In genomic region chr1:52140633-52141512, GRCh38 we compare ENCODE assay signal across 8 cellular contexts. TPM values are rescaled to one million over a fixed set of nuclear protein-coding genes. Genes with fewer than 3 reads are reported as not detected.
DNase-seq lines count a peak whose midpoint lies in the region; FAIRE-seq and TF ChIP-seq lines count a peak whose summit lies in the region.

No MANE protein-coding gene starts in this region.

- peak overlapping the region; percentile 93 for H3K9ac ChIP-seq in GM23248
- peak overlapping the region; percentile 61 for H3K9ac ChIP-seq in endothelial cell of umbilical vein (replicated peaks; ENCODE audit: extremely low read depth, insufficient read depth, low read length)

- H3K4me3 ChIP-seq in GM23248 (peak overlapping the region; percentile 82), OCI-LY7 (ENCODE audit: low read depth, low read length, poor library complexity, severe bottlenecking) (peak overlapping the region; percentile 73), endothelial cell of umbilical vein (replicated peaks in 1 of 3; ENCODE audit: insufficient read depth in 1 of 3, low read depth in 1 of 3, low read length in 3 of 3) (no peak overlapping the region)

- H3K9me3 ChIP-seq in GM23248 (ENCODE audit: low read depth) (no peaks in the 10 kb centered on the region), OCI-LY7 (ENCODE audit: low read length) (no peaks in the 10 kb centered on the region), endothelial cell of umbilical vein (replicated peaks; ENCODE audit: control insufficient read depth, insufficient read depth, low read length) (no peaks in the 10 kb centered on the region)

- H3K27me3 Mint-ChIP-seq in progenitor cell of endocrine pancreas, result peaks cover 5% of the 10 kb centered on the region

- H3K4me1 ChIP-seq in GM23248 (ENCODE audit: insufficient read depth) (peaks cover 31% of the 10 kb centered on the region), OCI-LY7 (ENCODE audit: insufficient read depth, low read length, poor library complexity, severe bottlenecking) (peaks cover 35% of the 10 kb centered on the region), endothelial cell of umbilical vein (ENCODE audit: control insufficient read depth, extremely low read depth, insufficient read depth, low read length) (peaks cover 33% of the 10 kb centered on the region)

- no peaks in the 10 kb centered on the region for H3K27me3 ChIP-seq in GM23248 (replicated peaks; ENCODE audit: insufficient read depth)
- no peaks in the 10 kb centered on the region for H3K27me3 ChIP-seq in endothelial cell of umbilical vein (ENCODE audit: control insufficient read depth in 2 of 2, insufficient read depth in 2 of 2, low read length in 2 of 2)

- H2AFZ ChIP-seq in GM23248 (peak overlapping the region; percentile 97), OCI-LY7 (ENCODE audit: low read length) (peak overlapping the region; percentile 97), endothelial cell of umbilical vein (ENCODE audit: low read depth, low read length) (peak overlapping the region; percentile 59)

- peak overlapping the region; percentile 95 for H3K27ac Mint-ChIP-seq in progenitor cell of endocrine pancreas

- no peak for TF ChIP-seq CTCF in OCI-LY7 (conservative IDR thresholded peaks at IDR 0.05; ENCODE audit: low read length)
- no peak for TF ChIP-seq CTCF in endothelial cell of umbilical vein (IDR thresholded peaks at IDR 0.05; ENCODE audit: extremely low read depth in 1 of 2, insufficient read depth in 1 of 2, low read depth in 1 of 2, low read length in 2 of 2)
- TF ChIP-seq CTCF in progenitor cell of endocrine pancreas (IDR thresholded peaks at IDR 0.05; ENCODE audit: unreplicated experiment), result no peak

- no peaks in the 10 kb centered on the region for H3K9me2 ChIP-seq in GM23248 (ENCODE audit: insufficient read depth)
- no peaks in the 10 kb centered on the region for H3K9me2 ChIP-seq in OCI-LY7 (ENCODE audit: insufficient read depth, low read length)

- H3K36me3 Mint-ChIP-seq in progenitor cell of endocrine pancreas (ENCODE audit: insufficient read depth), result no peaks in the 10 kb centered on the region

- WGBS in GM23248 (ENCODE audit: low coverage in 1 of 2, low lambda C conversion rate in 2 of 2, missing lambda C conversion rate in 2 of 2), 2 experiments, result 6 to 9% methylated on average over 2 of the region's 2 CpGs

- no peaks in the 10 kb centered on the region for H3K9me3 Mint-ChIP-seq in progenitor cell of endocrine pancreas (ENCODE audit: low read depth)

- H3K4me3 Mint-ChIP-seq in progenitor cell of endocrine pancreas (ENCODE audit: low read depth), result peak overlapping the region; percentile 84

- no peak for TF ChIP-seq POLR2A in endothelial cell of umbilical vein (IDR thresholded peaks at IDR 0.05; ENCODE audit: low read depth, low read length)

- H3K9me1 ChIP-seq in endothelial cell of umbilical vein (replicated peaks; ENCODE audit: control insufficient read depth, extremely low read depth, insufficient read depth, low read length), result no peaks in the 10 kb centered on the region

- H3F3A ChIP-seq in GM23248 (ENCODE audit: insufficient read depth), result peaks cover 31% of the 10 kb centered on the region

- POLR2A ChIA-PET in OCI-LY7 (lab: Charles Lee) (interaction anchor here (0.6 kb wide), 1 partner anchor 1422 kb away, joined by 3 read pairs; no protein-coding TSS in a partner anchor), endothelial cell of umbilical vein (lab: Charles Lee) (no interaction called here)

- H3K27ac ChIP-seq in GM23248 (peak overlapping the region; percentile 95), OCI-LY7 (ENCODE audit: low read depth, low read length, poor library complexity, severe bottlenecking) (no peak overlapping the region), endothelial cell of umbilical vein (ENCODE audit: insufficient read depth, low read depth, low read length) (peak overlapping the region; percentile 79)

- H4K20me1 ChIP-seq in GM23248 (ENCODE audit: insufficient read depth) (no peaks in the 10 kb centered on the region), OCI-LY7 (ENCODE audit: insufficient read depth, low read length) (no peaks in the 10 kb centered on the region), endothelial cell of umbilical vein (replicated peaks; ENCODE audit: control insufficient read depth, extremely low read depth, insufficient read depth, low read length) (no peaks in the 10 kb centered on the region)

- DNase-seq in GM23248 (peak; percentile 26), OCI-LY7 (ENCODE audit: low spot score) (no peak), endothelial cell of umbilical vein (ENCODE audit: low read depth, low spot score) (peak; percentile 29), progenitor cell of endocrine pancreas (ENCODE audit: low spot score, unreplicated experiment) (no peak), activated gamma-delta T cell (lab: John Stamatoyannopoulos, UW) (no peak), HUDEP-2 (lab: John Stamatoyannopoulos, UW; ENCODE audit: unreplicated experiment in 76 of 76) (no peak), ureter (ENCODE audit: low spot score) (no peak)
- no peak for DNase-seq in activated CD4-positive, alpha-beta T cell treated with anti-CD3 and anti-CD28 coated beads, Interleukin-2, amount 50 U/mL, for 4 hours

- peak overlapping the region; percentile 86 for H3K4me2 ChIP-seq in GM23248 (ENCODE audit: unreplicated experiment)
- H3K4me2 ChIP-seq in OCI-LY7 (ENCODE audit: low read length), result peak overlapping the region; percentile 97
- H3K4me2 ChIP-seq in endothelial cell of umbilical vein (ENCODE audit: insufficient read depth, low read length), result peak overlapping the region; percentile 95

- H3K36me3 ChIP-seq in GM23248 (ENCODE audit: low read depth) (no peaks in the 10 kb centered on the region), OCI-LY7 (ENCODE audit: insufficient read depth, low read length) (no peaks in the 10 kb centered on the region), endothelial cell of umbilical vein (ENCODE audit: control insufficient read depth in 2 of 2, extremely low read depth in 1 of 2, insufficient read depth in 2 of 2, low read length in 2 of 2) (no peaks in the 10 kb centered on the region)

- peaks cover 14% of the 10 kb centered on the region for H3K4me1 Mint-ChIP-seq in progenitor cell of endocrine pancreas (ENCODE audit: low read depth)

- CTCF ChIA-PET in OCI-LY7 (lab: Charles Lee; ENCODE audit: unreplicated experiment) (no interaction called here), endothelial cell of umbilical vein (lab: Charles Lee) (interaction anchor here (1.0 to 2.1 kb wide), 9 partner anchors 11 to 263 kb away, joined by 3 to 18 read pairs (median 4); partner anchors contain the start of genes ORC1 and PRPF38A)

- peak; percentile 15 for FAIRE-seq in endothelial cell of umbilical vein (lab: Jason Lieb, UNC)

- dilution Hi-C loops in endothelial cell of umbilical vein (cut with MboI; ENCODE audit: extremely low pct_ligation_motif_present, low sequenced_read_pairs), result no loop called here

- intact Hi-C loops in OCI-LY7 (cut with micrococcal nuclease; ENCODE audit: unreplicated experiment) (loop anchor here (5.0 kb wide), 1 partner anchor 156 kb away; no protein-coding TSS in a partner anchor), endothelial cell of umbilical vein (cut with micrococcal nuclease) (loop anchor here (1.0 to 5.0 kb wide), 2 partner anchors 224 to 546 kb away; no protein-coding TSS in a partner anchor)

- no TSS peak for BruUV-seq in OCI-LY7 (replicated peaks; lab: Mats Ljungman, UMichigan)
- BruUV-seq in endothelial cell of umbilical vein (replicated peaks; lab: Mats Ljungman, UMichigan), result no TSS peak

- in situ Hi-C loops in GM23248 (cut with MboI), result loop anchor here (25.0 kb wide), 1 partner anchor 546 kb away; the partner anchor contains the start of gene COA7

- H3K79me2 ChIP-seq in GM23248 (ENCODE audit: insufficient read depth) (peaks cover 34% of the 10 kb centered on the region), OCI-LY7 (ENCODE audit: insufficient read depth, low read depth, low read length) (peaks cover 18% of the 10 kb centered on the region; the same call in 1 of the 2 replicates), endothelial cell of umbilical vein (ENCODE audit: control insufficient read depth, insufficient read depth, low read length) (peaks cover 30% of the 10 kb centered on the region)

TF ChIP-seq in endothelial cell of umbilical vein, 7 proteins besides CTCF, POLR2A, EP300 and RAD21:
- no peak for TF ChIP-seq MAX (IDR thresholded peaks at IDR 0.05; ENCODE audit: insufficient read depth, insufficient read length)
- no peak for TF ChIP-seq FOS (IDR thresholded peaks at IDR 0.05; ENCODE audit: borderline replicate concordance, insufficient read depth, low read length)
- TF ChIP-seq JUN (IDR thresholded peaks at IDR 0.05; ENCODE audit: borderline replicate concordance, insufficient read depth, insufficient read length, low read depth), result no peak
- no peak for TF ChIP-seq EZH2 (IDR thresholded peaks at IDR 0.05; ENCODE audit: borderline replicate concordance, low read depth, low read length, severe bottlenecking)
- no peak for TF ChIP-seq MYC (IDR thresholded peaks at IDR 0.05; ENCODE audit: low read depth, low read length)
- TF ChIP-seq POLR2AphosphoS5 (IDR thresholded peaks at IDR 0.05; ENCODE audit: insufficient read depth, low read depth, low read length), result no peak
- TF ChIP-seq GATA2 (IDR thresholded peaks at IDR 0.05; ENCODE audit: insufficient read depth, insufficient read length, low read depth, low read length), result no peak

RNA-seq across cellular contexts. Expression of gene ZFYVE9, which starts 1.0 kb away (rescaled TPM):
- 26.9 and 28.1 TPM in 2 replicates for total RNA-seq in GM23248 (2014; rRNA removed; shearing (Covaris generic))
- polyA plus RNA-seq in GM23248 (2016; fragmentation: Nextera tagmentation; extraction: Ambion mirVana), result 5.0 and 6.4 TPM in 2 replicates
- 5.6 and 9.4 TPM in 2 replicates for total RNA-seq in OCI-LY7 (2014; rRNA removed; shearing (Covaris generic))
- 3.7 and 4.0 TPM in 2 replicates for total RNA-seq in OCI-LY7 (2022)
- total RNA-seq in endothelial cell of umbilical vein, result 14.8 and 16.8 TPM in 2 replicates
- polyA plus RNA-seq in endothelial cell of umbilical vein, result 3.6 and 4.1 TPM in 2 replicates
- polyA plus RNA-seq in endothelial cell of umbilical vein (2011; cell fraction: cytosol; rRNA removed), result 6.6 and 7.5 TPM in 2 replicates
- polyA plus RNA-seq in endothelial cell of umbilical vein (2011; cell fraction: nucleus; rRNA removed), result 8.6 and 9.4 TPM in 2 replicates
- polyA plus RNA-seq in endothelial cell of umbilical vein (2012), result 9.9 and 14.6 TPM in 2 replicates
- polyA minus RNA-seq in endothelial cell of umbilical vein, result 21.0 and 22.6 TPM in 2 replicates
- 9.9 TPM for polyA minus RNA-seq in endothelial cell of umbilical vein (2011; cell fraction: cytosol; rRNA and poly(A)+ RNA removed)
- 24.2 and 37.5 TPM in 2 replicates for polyA minus RNA-seq in endothelial cell of umbilical vein (2011; cell fraction: nucleus; rRNA and poly(A)+ RNA removed)
- 40.0 and 40.3 TPM in 2 replicates for total RNA-seq in progenitor cell of endocrine pancreas
- 39.2 TPM for total RNA-seq in ureter

Comparison
In these comparisons a context has a peak if more than half of its experiments do, and no peak if none do; other contexts are left out.
1. DNase-seq: peak in GM23248 (single experiment) and endothelial cell of umbilical vein (single experiment); none in OCI-LY7 (single experiment), progenitor cell of endocrine pancreas (single experiment), activated gamma-delta T cell (single experiment), HUDEP-2 (0 of 76), ureter (single experiment) and activated CD4-positive, alpha-beta T cell treated with anti-CD3 and anti-CD28 coated beads, Interleukin-2, amount 50 U/mL, for 4 hours (0 of 2).
2. H3K4me3 ChIP-seq: peak in GM23248 (single experiment) and OCI-LY7 (single experiment); none in endothelial cell of umbilical vein (0 of 3).
3. Peak in every context shown above with its lines, with median percentiles within 50 percentile points of each other: H2AFZ ChIP-seq and H3K4me2 ChIP-seq.